ENCODE assay signal across 20 cellular contexts in the genomic region with DNA sequence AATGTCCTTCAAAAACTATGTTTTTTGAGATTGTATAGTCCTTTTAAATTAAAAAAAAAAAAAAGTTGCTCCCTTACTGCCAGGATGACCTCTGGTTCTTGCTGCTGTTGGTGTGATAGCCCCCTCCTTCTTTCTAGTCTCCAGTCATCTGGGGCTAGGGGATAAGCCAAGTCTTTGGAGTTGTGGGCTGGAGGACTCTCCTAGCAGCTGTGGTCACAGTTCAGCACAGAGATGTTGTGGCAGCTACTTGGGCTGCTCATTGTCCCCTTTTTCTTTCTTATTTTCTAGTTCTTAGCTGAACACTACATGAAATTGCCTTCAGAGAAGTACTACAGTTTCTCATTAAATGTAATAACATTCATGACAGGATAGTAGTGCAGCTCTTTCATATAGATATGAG. TPM values are rescaled to one million over a fixed set of nuclear protein-coding genes. Genes with fewer than 3 reads are reported as not detected.
DNase-seq lines count a peak whose midpoint lies in the region; ATAC-seq, FAIRE-seq and TF ChIP-seq lines count a peak whose summit lies in the region.
"Had no signal": no experiment of that assay in that cellular context is flagged by ENCODE, and none has a peak within 500 bp of the region (broad histone marks: within the 10 kb centered on the region; RNA-seq: fewer than 3 reads in every experiment).

No MANE protein-coding gene starts in this region.

- H3K4me3 ChIP-seq in brain microvascular endothelial cell (ENCODE audit: low read depth, low read length) (no peak overlapping the region), GM23338 (no peak overlapping the region)
- H3K4me3 ChIP-seq: colonic mucosa, spleen, uterus had no signal

- no peak for DNase-seq in activated CD8-positive, alpha-beta T cell treated with anti-CD3 and anti-CD28 coated beads for 36 hours
- DNase-seq in activated CD8-positive, alpha-beta T cell treated with anti-CD3 and anti-CD28 coated beads, Interleukin-2, amount 10 ng/mL, durations not matched to agents 7 days and 5 days = no peak
- DNase-seq in NCI-H82 treated with DMSO at 0.1 percent for 48 hours (lab: John Stamatoyannopoulos, UW; ENCODE audit: unreplicated experiment) (peak; percentile 36), brain microvascular endothelial cell (no peak), frontal cortex (ENCODE audit: low spot score in 2 of 2) (no peak), NCI-H146 treated with DMSO at 0.1 percent for 48 hours (lab: John Stamatoyannopoulos, UW; ENCODE audit: unreplicated experiment) (no peak), GM23338 (ENCODE audit: low spot score) (no peak)
- DNase-seq in natural killer cell treated with Interleukin-12 subunit alpha and Interleukin-12 subunit beta and Interleukin-15 and Interleukin-18, amount 100 ng/mL, for 72 hours (ENCODE audit: low spot score) = no peak
- DNase-seq: colonic mucosa; NCI-H1694; NCI-H748 treated with DMSO at 0.1 percent for 48 hours; SIG-M5; spleen; stimulated activated CD4-positive, alpha-beta T cell treated with anti-CD3 and anti-CD28 coated beads, Interleukin-4, amount 100 ng/mL, for 4 hours; uterus had no signal

- POLR2A ChIA-PET in activated CD8-positive, alpha-beta T cell treated with anti-CD3 and anti-CD28 coated beads for 36 hours (lab: Charles Lee) = interaction anchor here (0.9 to 1.9 kb wide), 3 partner anchors 11 to 71 kb away, joined by 3 to 5 read pairs (median 3); no protein-coding TSS in a partner anchor
- POLR2A ChIA-PET in activated CD8-positive, alpha-beta T cell treated with anti-CD3 and anti-CD28 coated beads, Interleukin-2, amount 10 ng/mL, durations not matched to agents 7 days and 5 days (lab: Charles Lee) = interaction anchor here (0.6 to 1.4 kb wide), 3 partner anchors 34 to 81 kb away, joined by 3 to 5 read pairs (median 5); no protein-coding TSS in a partner anchor

- ATAC-seq in activated CD8-positive, alpha-beta T cell treated with anti-CD3 and anti-CD28 coated beads for 36 hours = peak; percentile 11
- ATAC-seq in activated CD8-positive, alpha-beta T cell treated with anti-CD3 and anti-CD28 coated beads, Interleukin-2, amount 10 ng/mL, durations not matched to agents 7 days and 5 days = no peak
- peak in 1 of 2 donors; percentile 12 for ATAC-seq in natural killer cell treated with Interleukin-12 subunit alpha and Interleukin-12 subunit beta and Interleukin-15 and Interleukin-18, amount 100 ng/mL, for 72 hours
- no peak for ATAC-seq in GM23338

- H3K9me2 ChIP-seq in GM23338 (ENCODE audit: insufficient read depth) = no peaks in the 10 kb centered on the region

- peaks cover 37% of the 10 kb centered on the region for H3K79me2 ChIP-seq in GM23338 (replicated peaks; ENCODE audit: insufficient read depth)

- in situ Hi-C loops in brain microvascular endothelial cell (cut with HindIII; ENCODE audit: low pct_ligation_motif_present, low sequenced_read_pairs) = no loop called here

- H4K20me1 ChIP-seq in GM23338 (replicated peaks; ENCODE audit: insufficient read depth) = peaks cover 5% of the 10 kb centered on the region; the same call in 1 of the 2 replicates

- H2AFZ ChIP-seq in GM23338 = no peak overlapping the region

- H3K27ac Mint-ChIP-seq in activated CD8-positive, alpha-beta T cell treated with anti-CD3 and anti-CD28 coated beads for 36 hours = peak overlapping the region; percentile 75
- no peak overlapping the region for H3K27ac Mint-ChIP-seq in activated CD8-positive, alpha-beta T cell treated with anti-CD3 and anti-CD28 coated beads, Interleukin-2, amount 10 ng/mL, durations not matched to agents 7 days and 5 days
- H3K27ac Mint-ChIP-seq in natural killer cell treated with Interleukin-12 subunit alpha and Interleukin-12 subunit beta and Interleukin-15 and Interleukin-18, amount 100 ng/mL, for 72 hours = peak overlapping the region; percentile 7 to 63
- H3K27ac Mint-ChIP-seq in GM23338 = no peak overlapping the region
- H3K27ac Mint-ChIP-seq: B cell had no signal

- H3K4me1 ChIP-seq in GM23338 (ENCODE audit: insufficient read depth) = no peaks in the 10 kb centered on the region
- H3K4me1 ChIP-seq: uterus had no signal

- H3K27me3 Mint-ChIP-seq in activated CD8-positive, alpha-beta T cell treated with anti-CD3 and anti-CD28 coated beads for 36 hours = no peaks in the 10 kb centered on the region
- no peaks in the 10 kb centered on the region for H3K27me3 Mint-ChIP-seq in activated CD8-positive, alpha-beta T cell treated with anti-CD3 and anti-CD28 coated beads, Interleukin-2, amount 10 ng/mL, durations not matched to agents 7 days and 5 days (ENCODE audit: low read depth)
- no peaks in the 10 kb centered on the region for H3K27me3 Mint-ChIP-seq in natural killer cell treated with Interleukin-12 subunit alpha and Interleukin-12 subunit beta and Interleukin-15 and Interleukin-18, amount 100 ng/mL, for 72 hours
- H3K27me3 Mint-ChIP-seq in GM23338 (ENCODE audit: insufficient read depth, low read depth, poor library complexity) = peaks cover 6% of the 10 kb centered on the region
- H3K27me3 Mint-ChIP-seq: B cell, brain had no signal

- H3F3A ChIP-seq in GM23338 (replicated peaks; ENCODE audit: low read depth) = no peaks in the 10 kb centered on the region

- intact Hi-C loops in activated CD8-positive, alpha-beta T cell treated with anti-CD3 and anti-CD28 coated beads for 36 hours (cut with micrococcal nuclease) = no loop called here

- H3K4me2 ChIP-seq in GM23338 = no peak overlapping the region

- H3K4me3 Mint-ChIP-seq in activated CD8-positive, alpha-beta T cell treated with anti-CD3 and anti-CD28 coated beads for 36 hours = no peak overlapping the region
- no peak overlapping the region for H3K4me3 Mint-ChIP-seq in activated CD8-positive, alpha-beta T cell treated with anti-CD3 and anti-CD28 coated beads, Interleukin-2, amount 10 ng/mL, durations not matched to agents 7 days and 5 days
- no peak overlapping the region for H3K4me3 Mint-ChIP-seq in natural killer cell treated with Interleukin-12 subunit alpha and Interleukin-12 subunit beta and Interleukin-15 and Interleukin-18, amount 100 ng/mL, for 72 hours
- H3K4me3 Mint-ChIP-seq in GM23338 = no peak overlapping the region
- H3K4me3 Mint-ChIP-seq: B cell, brain had no signal

- H3K27me3 ChIP-seq in brain microvascular endothelial cell (replicated peaks) = no peaks in the 10 kb centered on the region
- H3K27me3 ChIP-seq in GM23338 (ENCODE audit: insufficient read depth) = no peaks in the 10 kb centered on the region
- H3K27me3 ChIP-seq: colonic mucosa, spleen, uterus had no signal

- peaks cover 69% of the 10 kb centered on the region for H3K36me3 Mint-ChIP-seq in activated CD8-positive, alpha-beta T cell treated with anti-CD3 and anti-CD28 coated beads for 36 hours (ENCODE audit: low read depth)
- H3K36me3 Mint-ChIP-seq in activated CD8-positive, alpha-beta T cell treated with anti-CD3 and anti-CD28 coated beads, Interleukin-2, amount 10 ng/mL, durations not matched to agents 7 days and 5 days (ENCODE audit: low read depth) = peaks cover 45% of the 10 kb centered on the region
- H3K36me3 Mint-ChIP-seq in natural killer cell treated with Interleukin-12 subunit alpha and Interleukin-12 subunit beta and Interleukin-15 and Interleukin-18, amount 100 ng/mL, for 72 hours = peaks cover 9% of the 10 kb centered on the region
- H3K36me3 Mint-ChIP-seq in GM23338 (ENCODE audit: low read depth) = peaks cover 16% of the 10 kb centered on the region; the same call in 2 of the 3 replicates

- no peaks in the 10 kb centered on the region for H3K9me3 Mint-ChIP-seq in activated CD8-positive, alpha-beta T cell treated with anti-CD3 and anti-CD28 coated beads for 36 hours
- H3K9me3 Mint-ChIP-seq in activated CD8-positive, alpha-beta T cell treated with anti-CD3 and anti-CD28 coated beads, Interleukin-2, amount 10 ng/mL, durations not matched to agents 7 days and 5 days (ENCODE audit: insufficient read depth) = no peaks in the 10 kb centered on the region
- no peaks in the 10 kb centered on the region for H3K9me3 Mint-ChIP-seq in natural killer cell treated with Interleukin-12 subunit alpha and Interleukin-12 subunit beta and Interleukin-15 and Interleukin-18, amount 100 ng/mL, for 72 hours
- peaks cover 15% of the 10 kb centered on the region for H3K9me3 Mint-ChIP-seq in GM23338

- CTCF ChIA-PET in activated CD8-positive, alpha-beta T cell treated with anti-CD3 and anti-CD28 coated beads for 36 hours (lab: Charles Lee) = interaction anchor here (1.0 to 1.5 kb wide), 4 partner anchors 33 to 72 kb away, joined by 3 to 6 read pairs (median 4); no protein-coding TSS in a partner anchor
- CTCF ChIA-PET in activated CD8-positive, alpha-beta T cell treated with anti-CD3 and anti-CD28 coated beads, Interleukin-2, amount 10 ng/mL, durations not matched to agents 7 days and 5 days (lab: Charles Lee) = interaction anchor here (0.6 to 1.7 kb wide), 5 partner anchors 11 to 190 kb away, joined by 3 to 4 read pairs (median 3); no protein-coding TSS in a partner anchor

- TF ChIP-seq CTCF in activated CD8-positive, alpha-beta T cell treated with anti-CD3 and anti-CD28 coated beads for 36 hours (IDR thresholded peaks at IDR 0.05) = no peak
- TF ChIP-seq CTCF in brain microvascular endothelial cell (IDR thresholded peaks at IDR 0.05; ENCODE audit: low read depth, low read length, missing control alignments) (no peak), GM23338 (conservative IDR thresholded peaks at IDR 0.05; ENCODE audit: low read depth in 2 of 2) (no peak)

- H3K27ac ChIP-seq in brain microvascular endothelial cell (peak overlapping the region; percentile 62), GM23338 (ENCODE audit: low read depth) (no peak overlapping the region)
- H3K27ac ChIP-seq: colonic mucosa, uterus, VCaP had no signal

- H3K4me1 Mint-ChIP-seq in activated CD8-positive, alpha-beta T cell treated with anti-CD3 and anti-CD28 coated beads for 36 hours (ENCODE audit: low read depth) = peaks cover 78% of the 10 kb centered on the region
- H3K4me1 Mint-ChIP-seq in activated CD8-positive, alpha-beta T cell treated with anti-CD3 and anti-CD28 coated beads, Interleukin-2, amount 10 ng/mL, durations not matched to agents 7 days and 5 days (ENCODE audit: low read depth) = peaks cover 60% of the 10 kb centered on the region
- peaks cover 57 to 64% of the 10 kb centered on the region in 2 donors for H3K4me1 Mint-ChIP-seq in natural killer cell treated with Interleukin-12 subunit alpha and Interleukin-12 subunit beta and Interleukin-15 and Interleukin-18, amount 100 ng/mL, for 72 hours (ENCODE audit: low read depth in 2 of 2)
- peaks cover 3% of the 10 kb centered on the region; the same call in 1 of the 3 replicates for H3K4me1 Mint-ChIP-seq in GM23338

- no peak for FAIRE-seq in frontal cortex (lab: Jason Lieb, UNC)
- FAIRE-seq: D721Med, endothelial cell of umbilical vein had no signal

- no peaks in the 10 kb centered on the region for H3K36me3 ChIP-seq in brain microvascular endothelial cell (replicated peaks)
- H3K36me3 ChIP-seq in GM23338 (ENCODE audit: insufficient read depth) = no peaks in the 10 kb centered on the region
- H3K36me3 ChIP-seq: colonic mucosa, spleen, uterus had no signal

RNA-seq across cellular contexts. Expression of a gene that starts 39.2 kb away (rescaled TPM):
- 1 to 10 TPM; 7.0 to 9.7 TPM for total RNA-seq in activated CD8-positive, alpha-beta T cell treated with anti-CD3 and anti-CD28 coated beads for 36 hours
- total RNA-seq in activated CD8-positive, alpha-beta T cell treated with anti-CD3 and anti-CD28 coated beads, Interleukin-2, amount 10 ng/mL, durations not matched to agents 7 days and 5 days = 10 to 100 TPM in 1 of 2 experiments, 1 to 10 TPM in 1; 9.1 to 10.1 TPM
- 10 to 100 TPM in 1 of 2 donors, 1 to 10 TPM in 1; 8.7 to 14.7 TPM for total RNA-seq in natural killer cell treated with Interleukin-12 subunit alpha and Interleukin-12 subunit beta and Interleukin-15 and Interleukin-18, amount 100 ng/mL, for 72 hours
- 26.1 TPM for total RNA-seq in frontal cortex
- total RNA-seq in GM23338 (2014; rRNA removed; shearing (Covaris generic)) = 23.8 and 24.4 TPM in 2 replicates
- 14.3 and 16.3 TPM in 2 replicates for polyA plus RNA-seq in GM23338 (2016; fragmentation: Nextera tagmentation; extraction: Ambion mirVana)

RNA-seq across cellular contexts. Expression of a gene that starts 48.8 kb away (rescaled TPM):
- total RNA-seq in activated CD8-positive, alpha-beta T cell treated with anti-CD3 and anti-CD28 coated beads for 36 hours = 100 to 1,000 TPM; 252 to 261 TPM
- total RNA-seq in activated CD8-positive, alpha-beta T cell treated with anti-CD3 and anti-CD28 coated beads, Interleukin-2, amount 10 ng/mL, durations not matched to agents 7 days and 5 days = 100 to 1,000 TPM; 112 to 113 TPM
- 100 to 1,000 TPM in 1 of 2 donors, 10 to 100 TPM in 1; 49.1 to 113 TPM for total RNA-seq in natural killer cell treated with Interleukin-12 subunit alpha and Interleukin-12 subunit beta and Interleukin-15 and Interleukin-18, amount 100 ng/mL, for 72 hours
- 110 TPM for total RNA-seq in frontal cortex
- total RNA-seq in GM23338 (2014; rRNA removed; shearing (Covaris generic)) = 38.1 and 41.7 TPM in 2 replicates
- polyA plus RNA-seq in GM23338 (2016; fragmentation: Nextera tagmentation; extraction: Ambion mirVana) = 23.2 and 23.5 TPM in 2 replicates

Comparison
In these comparisons a context has a peak if more than half of its experiments do, and no peak if none do; other contexts are left out.
1. H3K27ac Mint-ChIP-seq: peak in activated CD8-positive, alpha-beta T cell treated with anti-CD3 and anti-CD28 coated beads for 36 hours (single experiment) and natural killer cell treated with Interleukin-12 subunit alpha and Interleukin-12 subunit beta and Interleukin-15 and Interleukin-18, amount 100 ng/mL, for 72 hours (2 of 2); none in activated CD8-positive, alpha-beta T cell treated with anti-CD3 and anti-CD28 coated beads, Interleukin-2, amount 10 ng/mL, durations not matched to agents 7 days and 5 days (single experiment) and GM23338 (single experiment).